Comparison of ENCODE assay signal across 16 cellular contexts in genomic region chr5:169081008-169081724, GRCh38.
A peak's percentile ranks its signal among the peaks of the same experiment; 100 is the strongest.
DNase-seq lines count a peak whose midpoint lies in the region; ATAC-seq and TF ChIP-seq lines count a peak whose summit lies in the region.
"Had no signal": no experiment of that assay in that cellular context is flagged by ENCODE, and none has a peak within 500 bp of the region (broad histone marks: within the 10 kb centered on the region; RNA-seq: fewer than 3 reads in every experiment).

No MANE protein-coding gene starts in this region.

- H3K27me3 ChIP-seq in SK-N-SH (ENCODE audit: insufficient read depth) (no peaks in the 10 kb centered on the region), Karpas-422 (ENCODE audit: low read length) (no peaks in the 10 kb centered on the region)
- H3K27me3 ChIP-seq: BLaER1 had no signal

- no peak; the same call in 1 of the 3 replicates for ATAC-seq in SK-N-SH treated with all-trans-retinoic acid at 6 μM for 48 hours
- ATAC-seq in stimulated activated memory B cell treated with anti-CD40 and anti-IgM and Interleukin-4, amounts not matched to agents 10 μg/mL and 1 μg/mL and 100 μg/mL, for 72 hours: peak; percentile 35
- no peak for ATAC-seq in HG03521 (IDR thresholded peaks at IDR 0.05; ENCODE audit: unreplicated experiment)
- no peak for ATAC-seq in GM21717 (IDR thresholded peaks at IDR 0.05; ENCODE audit: unreplicated experiment)
- ATAC-seq: Right ventricle myocardium inferior had no signal

- H3K79me2 ChIP-seq in SK-N-SH (ENCODE audit: insufficient read depth): no peaks in the 10 kb centered on the region
- no peaks in the 10 kb centered on the region for H3K79me2 ChIP-seq in Karpas-422 (ENCODE audit: low read length)

- no peaks in the 10 kb centered on the region for H3F3A ChIP-seq in SK-N-SH (replicated peaks; ENCODE audit: insufficient read depth)

- TF ChIP-seq EP300 in SK-N-SH (IDR thresholded peaks at IDR 0.05; ENCODE audit: borderline replicate concordance in 1 of 2, low read depth in 1 of 2, low read length in 1 of 2): no peak

- CTCF ChIA-PET in SK-N-SH (lab: Yijun Ruan, JAX): interaction anchor here (0.8 to 1.9 kb wide), 5 partner anchors 15 to 94 kb away, joined by 3 to 4 read pairs (median 3); no protein-coding TSS in a partner anchor

- no peak overlapping the region for H3K4me3 Mint-ChIP-seq in stimulated activated memory B cell treated with anti-CD40 and anti-IgM and Interleukin-4, amounts not matched to agents 10 μg/mL and 1 μg/mL and 100 μg/mL, for 72 hours

- no peak overlapping the region for H3K27ac Mint-ChIP-seq in stimulated activated memory B cell treated with anti-CD40 and anti-IgM and Interleukin-4, amounts not matched to agents 10 μg/mL and 1 μg/mL and 100 μg/mL, for 72 hours

- H2AFZ ChIP-seq in SK-N-SH (ENCODE audit: low read depth): no peak overlapping the region
- no peak overlapping the region for H2AFZ ChIP-seq in Karpas-422 (ENCODE audit: low read length)

- no peaks in the 10 kb centered on the region for H3K4me1 Mint-ChIP-seq in stimulated activated memory B cell treated with anti-CD40 and anti-IgM and Interleukin-4, amounts not matched to agents 10 μg/mL and 1 μg/mL and 100 μg/mL, for 72 hours

- TF ChIP-seq RAD21 in SK-N-SH (IDR thresholded peaks at IDR 0.05; ENCODE audit: low read length): no peak

- H3K36me3 ChIP-seq in SK-N-SH (replicated peaks in 1 of 2; ENCODE audit: control insufficient read depth in 1 of 2, insufficient read depth in 2 of 2, low read length in 1 of 2): peaks cover 2 to 4% of the 10 kb centered on the region in 2 experiments
- H3K36me3 ChIP-seq in Karpas-422 (ENCODE audit: insufficient read depth, low read length): no peaks in the 10 kb centered on the region
- H3K36me3 ChIP-seq: BLaER1 had no signal

- POLR2A ChIA-PET in SK-N-SH (lab: Yijun Ruan, JAX): no interaction called here

- H3K27me3 Mint-ChIP-seq in stimulated activated memory B cell treated with anti-CD40 and anti-IgM and Interleukin-4, amounts not matched to agents 10 μg/mL and 1 μg/mL and 100 μg/mL, for 72 hours: peaks cover 8% of the 10 kb centered on the region

- H3K4me2 ChIP-seq in SK-N-SH (no peak overlapping the region), Karpas-422 (ENCODE audit: low read depth, low read length, poor library complexity, severe bottlenecking) (no peak overlapping the region)
- H3K4me2 ChIP-seq: BLaER1 had no signal

- H3K9me2 ChIP-seq in SK-N-SH (no peaks in the 10 kb centered on the region), Karpas-422 (replicated peaks; ENCODE audit: insufficient read depth, low read length) (no peaks in the 10 kb centered on the region)

- no peak overlapping the region for H3K9ac ChIP-seq in SK-N-SH
- H3K9ac ChIP-seq in Karpas-422 (ENCODE audit: low read length): no peak overlapping the region
- H3K9ac ChIP-seq: BLaER1 had no signal

- H3K4me3 ChIP-seq in SK-N-SH (ENCODE audit: low read depth in 2 of 2, low read length in 1 of 2) (no peak overlapping the region), Karpas-422 (ENCODE audit: low read length) (no peak overlapping the region)
- H3K4me3 ChIP-seq: BLaER1, SK-N-MC had no signal

- no peaks in the 10 kb centered on the region for H3K36me3 Mint-ChIP-seq in stimulated activated memory B cell treated with anti-CD40 and anti-IgM and Interleukin-4, amounts not matched to agents 10 μg/mL and 1 μg/mL and 100 μg/mL, for 72 hours

- H3K4me1 ChIP-seq in SK-N-SH (ENCODE audit: control insufficient read depth in 1 of 2, insufficient read depth in 2 of 2, low read depth in 1 of 2, low read length in 1 of 2): peaks cover 0 to 39% of the 10 kb centered on the region in 2 experiments; a peak in 2 of 4 replicates
- H3K4me1 ChIP-seq in Karpas-422 (ENCODE audit: low read length): no peaks in the 10 kb centered on the region
- H3K4me1 ChIP-seq: BLaER1 had no signal

- DNase-seq in SK-N-SH (peak; percentile 37), NCI-H69 (lab: John Stamatoyannopoulos, UW) (peak; percentile 8), left kidney (ENCODE audit: low read depth, low spot score) (peak; percentile 65), Karpas-422 (no peak)
- DNase-seq: KBM-7, NCI-H1417 treated with DMSO at 0.1 percent for 48 hours, NCI-H2029, NCI-H510A, NCI-H82 had no signal

- no peaks in the 10 kb centered on the region for H3K9me3 Mint-ChIP-seq in stimulated activated memory B cell treated with anti-CD40 and anti-IgM and Interleukin-4, amounts not matched to agents 10 μg/mL and 1 μg/mL and 100 μg/mL, for 72 hours

- WGBS in SK-N-SH (ENCODE audit: low lambda C conversion rate): 96% methylated on average over 7 of the region's 9 CpGs

- H4K20me1 ChIP-seq in SK-N-SH (ENCODE audit: insufficient read depth) (no peaks in the 10 kb centered on the region; the same call in 1 of the 2 replicates), Karpas-422 (ENCODE audit: insufficient read depth, low read depth, low read length) (no peaks in the 10 kb centered on the region)
- H4K20me1 ChIP-seq: BLaER1 had no signal

- H3K9me3 ChIP-seq in SK-N-SH (no peaks in the 10 kb centered on the region), Karpas-422 (ENCODE audit: low read length) (no peaks in the 10 kb centered on the region)
- H3K9me3 ChIP-seq: BLaER1 had no signal

- TF ChIP-seq CTCF in SK-N-SH (IDR thresholded peaks at IDR 0.05): no peak

- H3K27ac ChIP-seq in SK-N-SH (ENCODE audit: low read depth in 2 of 2, low read length in 1 of 2) (peak overlapping the region in 1 of 2 experiments; percentile 43; a peak in 1 of 4 replicates), Karpas-422 (ENCODE audit: low read length) (no peak overlapping the region)
- H3K27ac ChIP-seq: BLaER1, SK-N-MC had no signal

TF ChIP-seq in SK-N-SH, 30 proteins besides CTCF, POLR2A, EP300 and RAD21 (continues in another document):
- TF ChIP-seq GABPA (IDR thresholded peaks at IDR 0.05; ENCODE audit: low read depth) (no peak), SMC3 (IDR thresholded peaks at IDR 0.05; ENCODE audit: low read depth, low read length) (no peak), RXRA (IDR thresholded peaks at IDR 0.05; ENCODE audit: borderline replicate concordance, low read depth) (no peak), IRF3 (IDR thresholded peaks at IDR 0.05; ENCODE audit: low read depth, low read length) (no peak), TCF12 (IDR thresholded peaks at IDR 0.05) (no peak), PBX3 (IDR thresholded peaks at IDR 0.05) (no peak), ELF1 (IDR thresholded peaks at IDR 0.05) (no peak)

TF ChIP-seq in SK-N-SH treated with all-trans-retinoic acid at 6 μM for 48 hours, 23 proteins besides CTCF, POLR2A, EP300 and RAD21:
- no peak for TF ChIP-seq CSRNP3 (CRISPR knock-in tag; IDR thresholded peaks at IDR 0.05)
- no peak for TF ChIP-seq ZNF8 (CRISPR knock-in tag; IDR thresholded peaks at IDR 0.05)
